ENCODE assay signal across 8 cellular contexts in the genomic region with DNA sequence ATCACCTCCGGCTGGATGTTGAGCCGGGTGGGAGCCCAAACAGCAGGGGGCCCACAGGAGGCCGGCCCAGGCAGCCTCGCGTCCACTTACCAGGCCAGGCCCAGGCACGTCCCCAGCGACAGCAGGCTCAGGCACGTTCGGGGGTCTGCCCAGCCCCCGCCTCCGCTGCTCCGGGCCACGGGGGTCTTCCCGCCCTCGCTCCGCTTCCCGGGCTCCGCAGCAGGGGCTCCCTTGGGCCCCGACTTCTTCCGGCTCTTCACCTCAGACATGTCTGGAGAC. TPM values are rescaled to one million over a fixed set of nuclear protein-coding genes. Genes with fewer than 3 reads are reported as not detected.
DNase-seq lines count a peak whose midpoint lies in the region; ATAC-seq, FAIRE-seq and TF ChIP-seq lines count a peak whose summit lies in the region.

No MANE protein-coding gene starts in this region.

- no peaks in the 10 kb centered on the region for H3K27me3 ChIP-seq in HAP-1 (ENCODE audit: low read depth)
- no peaks in the 10 kb centered on the region for H3K27me3 ChIP-seq in mononuclear cell (ENCODE audit: insufficient read depth, low read length)
- H3K27me3 ChIP-seq in vagina: no peaks in the 10 kb centered on the region

- no peak for TF ChIP-seq CTCF in vagina (IDR thresholded peaks at IDR 0.05)

- intact Hi-C loops in vagina (cut with DNase I): loop anchor here (10.0 kb wide), 1 partner anchor 50 kb away; a partner anchor contains a TSS

- peak overlapping the region; percentile 92 for H3K27ac ChIP-seq in vagina

- no peaks in the 10 kb centered on the region for H3K9me3 Mint-ChIP-seq in central memory CD8-positive, alpha-beta T cell

- H3K27ac Mint-ChIP-seq in central memory CD8-positive, alpha-beta T cell (ENCODE audit: low read depth): peak overlapping the region; percentile 94

- ATAC-seq in central memory CD8-positive, alpha-beta T cell (replicated peaks; ENCODE audit: extremely low read depth, poor library complexity, severe bottlenecking): peak; percentile 1

- no peak for FAIRE-seq in GM19239 (lab: Jason Lieb, UNC)

- peak overlapping the region; percentile 99 for H3K4me3 Mint-ChIP-seq in central memory CD8-positive, alpha-beta T cell

- H3K4me1 ChIP-seq in HAP-1 (peaks cover 3% of the 10 kb centered on the region; the same call in 1 of the 2 replicates), mononuclear cell (ENCODE audit: insufficient read depth, low read length) (peaks cover 43% of the 10 kb centered on the region), vagina (peaks cover 38% of the 10 kb centered on the region)

- H3K27me3 Mint-ChIP-seq in central memory CD8-positive, alpha-beta T cell: no peaks in the 10 kb centered on the region

- peaks cover 13% of the 10 kb centered on the region for H3K36me3 ChIP-seq in HAP-1 (replicated peaks)
- peaks cover 0 to 5% of the 10 kb centered on the region in 2 donors for H3K36me3 ChIP-seq in vagina

- TF ChIP-seq POLR2A in vagina (IDR thresholded peaks at IDR 0.05): no peak

- peak; percentile 54 for DNase-seq in SHP77 (lab: John Stamatoyannopoulos, UW)
- DNase-seq in SHP77 treated with DMSO at 0.1 percent for 48 hours (lab: John Stamatoyannopoulos, UW): no peak
- DNase-seq in HAP-1 (ENCODE audit: low spot score in 2 of 2): peak in 1 of 2 experiments; percentile 71
- DNase-seq in NCI-H1930 (lab: John Stamatoyannopoulos, UW): peak; percentile 50 to 54
- DNase-seq in central memory CD8-positive, alpha-beta T cell (ENCODE audit: low spot score in 2 of 2): no peak
- DNase-seq in vagina (ENCODE audit: extremely low spot score in 2 of 2): peak in 1 of 2 donors; percentile 87
- DNase-seq in GM19239 (ENCODE audit: insufficient read length, low spot score): no peak

- H3K36me3 Mint-ChIP-seq in central memory CD8-positive, alpha-beta T cell (ENCODE audit: insufficient read depth): peaks cover 18% of the 10 kb centered on the region

- in situ Hi-C loops in HAP-1 (cut with MboI; ENCODE audit: low sequenced_read_pairs): no loop called here

- H3K9me3 ChIP-seq in HAP-1: no peaks in the 10 kb centered on the region
- no peaks in the 10 kb centered on the region for H3K9me3 ChIP-seq in mononuclear cell (ENCODE audit: low read depth, low read length)
- H3K9me3 ChIP-seq in vagina: no peaks in the 10 kb centered on the region

- H3K4me1 Mint-ChIP-seq in central memory CD8-positive, alpha-beta T cell: peaks cover 19% of the 10 kb centered on the region

- peak overlapping the region; percentile 93 for H3K4me3 ChIP-seq in HAP-1
- peak overlapping the region; percentile 74 for H3K4me3 ChIP-seq in mononuclear cell (ENCODE audit: low read length)
- H3K4me3 ChIP-seq in vagina: peak overlapping the region; percentile 86 to 95

RNA-seq across cellular contexts. Expression of a gene that starts 0.2 kb away (rescaled TPM):
- total RNA-seq in mononuclear cell: 3.4 TPM
- total RNA-seq in vagina: 7.6 TPM

RNA-seq across cellular contexts. Expression of a gene that starts 0.7 kb away (rescaled TPM):
- total RNA-seq in mononuclear cell (16.2 TPM), vagina (12.8 TPM)

RNA-seq across cellular contexts. Expression of a gene that starts 50.9 kb away (rescaled TPM):
- total RNA-seq in mononuclear cell (409 TPM), vagina (281 TPM)

Comparison
In these comparisons a context has a peak if more than half of its experiments do, and no peak if none do; other contexts are left out.
1. DNase-seq: peak in SHP77 (2 of 2) and NCI-H1930 (2 of 2); none in SHP77 treated with DMSO at 0.1 percent for 48 hours (single experiment), central memory CD8-positive, alpha-beta T cell (0 of 2) and GM19239 (single experiment).
2. Peak in every context shown above with its lines, with median percentiles within 50 percentile points of each other: H3K4me3 ChIP-seq.